ENCODE assay signal across 9 cellular contexts in the genomic region with DNA sequence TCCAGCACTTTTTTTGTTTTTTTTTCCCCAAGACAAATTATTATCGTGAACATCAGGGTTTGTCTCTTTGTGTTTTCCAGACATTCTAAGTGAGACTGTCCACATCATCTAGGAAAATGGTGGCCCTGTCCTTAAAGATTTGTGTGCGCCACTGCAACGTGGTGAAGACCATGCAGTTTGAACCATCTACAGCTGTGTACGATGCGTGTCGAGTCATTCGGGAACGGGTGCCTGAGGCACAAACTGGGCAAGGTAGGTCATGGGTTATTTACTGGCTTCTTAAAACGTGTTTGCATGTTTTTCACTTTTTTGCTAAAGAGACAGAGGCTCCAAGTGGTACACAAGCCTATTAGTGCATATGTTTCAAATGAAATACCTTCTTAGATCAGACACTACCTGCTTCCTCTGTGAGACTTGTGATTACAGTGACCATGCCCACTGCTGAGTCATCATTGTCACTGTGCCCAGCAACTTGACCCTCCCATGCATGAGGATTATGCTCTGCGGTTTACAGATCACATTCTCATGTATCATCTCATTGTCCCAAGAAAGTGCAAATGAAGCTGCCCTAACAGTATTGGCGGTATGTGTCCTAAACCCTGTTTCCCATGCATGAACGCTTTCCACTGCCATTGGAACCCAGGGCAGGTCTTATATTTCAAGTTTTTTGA.
DNase-seq lines count a peak whose midpoint lies in the region; ATAC-seq and TF ChIP-seq lines count a peak whose summit lies in the region.
"Had no signal": no experiment of that assay in that cellular context is flagged by ENCODE, and none has a peak within 500 bp of the region (broad histone marks: within the 10 kb centered on the region; RNA-seq: fewer than 3 reads in every experiment).

No MANE protein-coding gene starts in this region.

- peak overlapping the region; percentile 55 to 75 (median 68) for H3K27ac ChIP-seq in gastrocnemius medialis
- H3K27ac ChIP-seq: parathyroid adenoma had no signal

- no peak for TF ChIP-seq POLR2A in gastrocnemius medialis (IDR thresholded peaks at IDR 0.05)

- H3K4me3 ChIP-seq in epithelial cell of proximal tubule (ENCODE audit: low read depth, low read length) (no peak overlapping the region), gastrocnemius medialis (peak overlapping the region in 3 of 4 donors; percentile 26 to 34 (median 27))

- no peaks in the 10 kb centered on the region for H3K36me3 ChIP-seq in gastrocnemius medialis

- DNase-seq in H4 (ENCODE audit: low spot score) (peak; percentile 86), OCI-M1 (lab: John Stamatoyannopoulos, UW) (peak; percentile 93), epithelial cell of proximal tubule (ENCODE audit: low read depth) (peak; percentile 78), gastrocnemius medialis (peak; percentile 84 to 88), NCI-H524 (lab: John Stamatoyannopoulos, UW) (no peak), islet precursor cell (no peak)
- DNase-seq: activated T-cell treated with anti-CD3 and anti-CD28 coated beads, Interleukin-2, amount 50 U/mL, for 72 hours had no signal

- ATAC-seq in gastrocnemius medialis: peak; percentile 89 to 96
- no peak for ATAC-seq in HG02610 (IDR thresholded peaks at IDR 0.05; ENCODE audit: unreplicated experiment)
- ATAC-seq: activated T-cell treated with anti-CD3 and anti-CD28 coated beads, Interleukin-2, amount 50 U/mL, for 72 hours had no signal

- no peaks in the 10 kb centered on the region for H3K9me3 ChIP-seq in gastrocnemius medialis

- H3K4me1 ChIP-seq in gastrocnemius medialis: peaks cover 28 to 39% of the 10 kb centered on the region in 2 donors
- H3K4me1 ChIP-seq: parathyroid adenoma had no signal

- no peaks in the 10 kb centered on the region for H3K27me3 ChIP-seq in gastrocnemius medialis

- intact Hi-C loops in gastrocnemius medialis (cut with DNase I; ENCODE audit: low total_unique reads): loop anchor here (5.0 kb wide), 2 partner anchors 100 to 190 kb away; no protein-coding TSS in a partner anchor

- in situ Hi-C loops in gastrocnemius medialis (cut with MboI; ENCODE audit: low sequenced_read_pairs in 4 of 4): loop anchor here in 1 of 4 donors (25.0 kb wide), 1 partner anchor 260 kb away; the partner anchor contains the start of gene TLN2

- TF ChIP-seq CTCF in epithelial cell of proximal tubule (conservative IDR thresholded peaks at IDR 0.05; ENCODE audit: low read depth, low read length) (no peak), gastrocnemius medialis (IDR thresholded peaks at IDR 0.05 in 4 of 5, conservative IDR thresholded peaks at IDR 0.05 in 1 of 5) (no peak)

Comparison
In these comparisons a context has a peak if more than half of its experiments do, and no peak if none do; other contexts are left out.
1. DNase-seq: peak in H4 (single experiment), OCI-M1 (single experiment), epithelial cell of proximal tubule (single experiment) and gastrocnemius medialis (2 of 2); none in NCI-H524 (0 of 2) and islet precursor cell (single experiment).